Comparison of ENCODE assay signal across 17 cellular contexts in the genomic region with DNA sequence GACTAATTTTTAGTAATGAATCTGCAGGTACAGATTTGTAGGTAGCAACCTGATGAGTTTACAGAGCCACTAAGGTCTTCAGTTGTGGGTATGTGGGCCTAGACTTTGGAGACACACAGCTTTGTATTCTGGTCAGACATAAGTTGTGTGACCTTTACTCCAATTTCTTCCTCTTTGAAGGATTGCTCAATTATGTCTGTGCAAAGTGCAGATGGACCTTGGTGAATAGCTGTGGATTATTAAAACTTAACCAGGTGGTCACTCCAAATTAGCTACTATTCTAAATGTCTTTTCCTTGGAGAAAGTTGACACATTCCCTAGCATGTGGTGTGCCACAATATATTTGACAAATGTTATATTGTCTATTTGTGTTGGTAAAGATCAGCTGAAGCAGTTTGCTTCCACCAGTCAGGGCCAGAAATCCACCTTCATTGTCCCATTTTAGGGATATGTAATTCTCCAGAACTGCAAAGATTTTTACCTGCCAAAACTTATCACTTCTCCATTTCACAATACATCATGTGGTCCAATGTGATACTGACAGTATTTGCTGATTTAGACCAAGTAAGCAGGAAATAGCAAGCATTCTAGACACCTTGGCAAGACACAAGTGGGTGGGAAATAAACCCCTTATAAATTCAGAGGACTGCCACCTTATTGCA. TPM values are rescaled to one million over a fixed set of nuclear protein-coding genes. Genes with fewer than 3 reads are reported as not detected.
DNase-seq lines count a peak whose midpoint lies in the region; ATAC-seq and TF ChIP-seq lines count a peak whose summit lies in the region.
"Had no signal": no experiment of that assay in that cellular context is flagged by ENCODE, and none has a peak within 500 bp of the region (broad histone marks: within the 10 kb centered on the region; RNA-seq: fewer than 3 reads in every experiment).

No MANE protein-coding gene starts in this region.

- H3K36me3 ChIP-seq in PC-9 (ENCODE audit: low read depth): no peaks in the 10 kb centered on the region
- no peaks in the 10 kb centered on the region for H3K36me3 ChIP-seq in hepatocyte (replicated peaks; ENCODE audit: insufficient read depth, low read depth)
- H3K36me3 ChIP-seq in right lobe of liver: no peaks in the 10 kb centered on the region
- no peaks in the 10 kb centered on the region for H3K36me3 ChIP-seq in endodermal cell (ENCODE audit: control insufficient read depth, insufficient read depth, low read length)

- no peaks in the 10 kb centered on the region; the same call in 1 of the 2 replicates for H3F3A ChIP-seq in PC-9 (ENCODE audit: insufficient read depth, low read depth)

- H3K9ac ChIP-seq in endodermal cell (ENCODE audit: extremely low read depth, low read length, poor library complexity, severe bottlenecking): no peak overlapping the region
- H3K9ac ChIP-seq: KMS-11 had no signal

- H4K20me1 ChIP-seq in PC-9 (ENCODE audit: insufficient read depth) (no peaks in the 10 kb centered on the region), hepatocyte (ENCODE audit: insufficient read depth, poor library complexity, severe bottlenecking) (no peaks in the 10 kb centered on the region)

- no peaks in the 10 kb centered on the region for H3K9me3 ChIP-seq in PC-9 (ENCODE audit: insufficient read depth, low read depth)
- no peaks in the 10 kb centered on the region for H3K9me3 ChIP-seq in hepatocyte (ENCODE audit: low read depth)
- no peaks in the 10 kb centered on the region for H3K9me3 ChIP-seq in right lobe of liver
- H3K9me3 ChIP-seq in endodermal cell (ENCODE audit: control insufficient read depth, low read length): no peaks in the 10 kb centered on the region

- peaks cover 25% of the 10 kb centered on the region for H3K4me1 Mint-ChIP-seq in endodermal cell
- no peaks in the 10 kb centered on the region for H3K4me1 Mint-ChIP-seq in activated CD8-positive, alpha-beta memory T cell treated with anti-CD3 and anti-CD28 coated beads, Interleukin-2, amount 10 ng/mL, durations not matched to agents 7 days and 5 days

- CTCF ChIA-PET in PC-9 (lab: Charles Lee): interaction anchor here (0.7 kb wide), 1 partner anchor 9 kb away, joined by 3 read pairs; no protein-coding TSS in a partner anchor
- CTCF ChIA-PET in activated CD8-positive, alpha-beta memory T cell treated with anti-CD3 and anti-CD28 coated beads, Interleukin-2, amount 10 ng/mL, durations not matched to agents 7 days and 5 days (lab: Charles Lee): interaction anchor here (0.6 kb wide), 1 partner anchor 39 kb away, joined by 3 read pairs; no protein-coding TSS in a partner anchor

- H3K4me2 ChIP-seq in PC-9: peak overlapping the region; percentile 19; the same call in 1 of the 2 replicates
- no peak overlapping the region for H3K4me2 ChIP-seq in hepatocyte
- H3K4me2 ChIP-seq: KMS-11 had no signal

- DNase-seq in AG10803 (ENCODE audit: low read depth) (peak; percentile 30), PC-9 (no peak), hepatocyte (ENCODE audit: low spot score) (peak; percentile 24), right lobe of liver (no peak), endodermal cell (no peak), GOT3 (lab: John Stamatoyannopoulos, UW) (no peak)
- DNase-seq in activated CD8-positive, alpha-beta memory T cell treated with anti-CD3 and anti-CD28 coated beads, Interleukin-2, amount 10 ng/mL, durations not matched to agents 7 days and 5 days: no peak
- DNase-seq: CD4-positive, alpha-beta T cell; DMS153; GDM1; H9; NCI-H187; NCI-H2227 treated with DMSO at 0.1 percent for 48 hours; NCI-H524 had no signal

- peak; percentile 19 for TF ChIP-seq POLR2A in right lobe of liver (IDR thresholded peaks at IDR 0.05)

- no peaks in the 10 kb centered on the region for H3K36me3 Mint-ChIP-seq in endodermal cell (ENCODE audit: low read depth)
- H3K36me3 Mint-ChIP-seq in activated CD8-positive, alpha-beta memory T cell treated with anti-CD3 and anti-CD28 coated beads, Interleukin-2, amount 10 ng/mL, durations not matched to agents 7 days and 5 days: no peaks in the 10 kb centered on the region

- H3K27ac ChIP-seq in PC-9 (no peak overlapping the region), hepatocyte (peak overlapping the region; percentile 59), right lobe of liver (peak overlapping the region; percentile 58 to 88 (median 78)), endodermal cell (ENCODE audit: low read depth, low read length) (no peak overlapping the region)
- H3K27ac ChIP-seq: KMS-11 had no signal

- no peak overlapping the region for H3K4me3 Mint-ChIP-seq in endodermal cell
- no peak overlapping the region for H3K4me3 Mint-ChIP-seq in activated CD8-positive, alpha-beta memory T cell treated with anti-CD3 and anti-CD28 coated beads, Interleukin-2, amount 10 ng/mL, durations not matched to agents 7 days and 5 days
- H3K4me3 Mint-ChIP-seq: CD4-positive, alpha-beta T cell; H9 had no signal

- H3K27me3 ChIP-seq in PC-9 (ENCODE audit: insufficient read depth, low read depth): no peaks in the 10 kb centered on the region
- H3K27me3 ChIP-seq in hepatocyte: no peaks in the 10 kb centered on the region
- no peaks in the 10 kb centered on the region for H3K27me3 ChIP-seq in right lobe of liver
- no peaks in the 10 kb centered on the region for H3K27me3 ChIP-seq in endodermal cell (ENCODE audit: control insufficient read depth, insufficient read depth, low read length, poor library complexity, severe bottlenecking)

- BruUV-seq in PC-9 (replicated peaks; lab: Mats Ljungman, UMichigan): no TSS peak

- H3K79me2 ChIP-seq in PC-9 (ENCODE audit: low read depth) (no peaks in the 10 kb centered on the region), hepatocyte (no peaks in the 10 kb centered on the region)

- TF ChIP-seq CTCF in AG10803 (conservative IDR thresholded peaks at IDR 0.05; ENCODE audit: low read length) (no peak), PC-9 (conservative IDR thresholded peaks at IDR 0.05) (no peak), hepatocyte (IDR thresholded peaks at IDR 0.05; ENCODE audit: poor library complexity) (no peak), right lobe of liver (IDR thresholded peaks at IDR 0.05) (no peak), endodermal cell (conservative IDR thresholded peaks at IDR 0.05) (no peak)

- H2AFZ ChIP-seq in PC-9 (no peak overlapping the region), hepatocyte (no peak overlapping the region)

- ATAC-seq in right lobe of liver: peak; percentile 87 to 94 (median 90)
- no peak for ATAC-seq in HG02840 (IDR thresholded peaks at IDR 0.05; ENCODE audit: low FRiP score, unreplicated experiment)
- ATAC-seq in activated CD8-positive, alpha-beta memory T cell treated with anti-CD3 and anti-CD28 coated beads, Interleukin-2, amount 10 ng/mL, durations not matched to agents 7 days and 5 days: no peak
- ATAC-seq: Right ventricle myocardium inferior had no signal

- H3K27ac Mint-ChIP-seq in endodermal cell: no peak overlapping the region
- no peak overlapping the region for H3K27ac Mint-ChIP-seq in activated CD8-positive, alpha-beta memory T cell treated with anti-CD3 and anti-CD28 coated beads, Interleukin-2, amount 10 ng/mL, durations not matched to agents 7 days and 5 days
- H3K27ac Mint-ChIP-seq: CD4-positive, alpha-beta T cell; H9 had no signal

- no peaks in the 10 kb centered on the region for H3K9me3 Mint-ChIP-seq in endodermal cell
- no peaks in the 10 kb centered on the region for H3K9me3 Mint-ChIP-seq in activated CD8-positive, alpha-beta memory T cell treated with anti-CD3 and anti-CD28 coated beads, Interleukin-2, amount 10 ng/mL, durations not matched to agents 7 days and 5 days (ENCODE audit: low read depth)
- H3K9me3 Mint-ChIP-seq: CD4-positive, alpha-beta T cell; H9 had no signal

- H3K4me1 ChIP-seq in PC-9 (replicated peaks; ENCODE audit: insufficient read depth): peaks cover 22% of the 10 kb centered on the region
- peaks cover 12% of the 10 kb centered on the region for H3K4me1 ChIP-seq in hepatocyte (ENCODE audit: insufficient read depth)
- peaks cover 0 to 23% (median 10%) of the 10 kb centered on the region in 4 donors for H3K4me1 ChIP-seq in right lobe of liver
- H3K4me1 ChIP-seq in endodermal cell (ENCODE audit: control insufficient read depth, insufficient read depth, low read length): peaks cover 6% of the 10 kb centered on the region

- POLR2A ChIA-PET in PC-9 (lab: Charles Lee; ENCODE audit: unreplicated experiment): no interaction called here

- intact Hi-C loops in PC-9 (cut with micrococcal nuclease; ENCODE audit: unreplicated experiment) (no loop called here), right lobe of liver (cut with DNase I) (no loop called here)

- H3K9me2 ChIP-seq in PC-9 (ENCODE audit: insufficient read depth): no peaks in the 10 kb centered on the region
- H3K9me2 ChIP-seq in hepatocyte (replicated peaks; ENCODE audit: insufficient read depth): no peaks in the 10 kb centered on the region

- H3K4me3 ChIP-seq in AG10803 (ENCODE audit: low read length): no peak overlapping the region
- H3K4me3 ChIP-seq in PC-9: no peak overlapping the region
- H3K4me3 ChIP-seq in hepatocyte: no peak overlapping the region
- no peak overlapping the region for H3K4me3 ChIP-seq in right lobe of liver
- H3K4me3 ChIP-seq in endodermal cell (ENCODE audit: low read length): no peak overlapping the region

- no peaks in the 10 kb centered on the region for H3K27me3 Mint-ChIP-seq in endodermal cell (ENCODE audit: insufficient read depth)
- H3K27me3 Mint-ChIP-seq in activated CD8-positive, alpha-beta memory T cell treated with anti-CD3 and anti-CD28 coated beads, Interleukin-2, amount 10 ng/mL, durations not matched to agents 7 days and 5 days: peaks cover 33% of the 10 kb centered on the region

RNA-seq across cellular contexts. Expression of gene LIPA, which starts 18.4 kb away (rescaled TPM):
- total RNA-seq in PC-9 (2021) (32.4 and 45.2 TPM in 2 replicates), hepatocyte (148 and 152 TPM in 2 replicates), right lobe of liver (100 to 1,000 TPM in 1 of 6 experiments, 10 to 100 TPM in 5; 52.4 to 179 (median 58.4) TPM), endodermal cell (10 to 100 TPM; 17.7 to 18.4 TPM)
- polyA plus RNA-seq in hepatocyte: 128 and 144 TPM in 2 replicates
- 39.5 TPM for polyA plus RNA-seq in endodermal cell (2013, experiment 1 of 2)
- polyA plus RNA-seq in endodermal cell (2013, experiment 2 of 2): 33.0 TPM
- 10 to 100 TPM; 24.0 to 28.5 TPM for total RNA-seq in activated CD8-positive, alpha-beta memory T cell treated with anti-CD3 and anti-CD28 coated beads, Interleukin-2, amount 10 ng/mL, durations not matched to agents 7 days and 5 days

RNA-seq across cellular contexts. Expression of gene IFIT2, which starts 31.9 kb away (rescaled TPM):
- total RNA-seq in PC-9 (2021) (3.6 and 4.4 TPM in 2 replicates), hepatocyte (3.9 and 4.6 TPM in 2 replicates), right lobe of liver (10 to 100 TPM in 3 of 6 experiments, 1 to 10 TPM in 3; 4.7 to 12.4 (median 9.8) TPM), endodermal cell (under 1 TPM in 1 of 2 donors, not detected in 1; 0.37 TPM)
- 2.4 and 2.9 TPM in 2 replicates for polyA plus RNA-seq in hepatocyte
- 0.11 TPM for polyA plus RNA-seq in endodermal cell (2013, experiment 1 of 2)
- 0.12 TPM for polyA plus RNA-seq in endodermal cell (2013, experiment 2 of 2)
- total RNA-seq in activated CD8-positive, alpha-beta memory T cell treated with anti-CD3 and anti-CD28 coated beads, Interleukin-2, amount 10 ng/mL, durations not matched to agents 7 days and 5 days: 10 to 100 TPM; 16.0 to 34.4 TPM
- total RNA-seq: H9 had no signal

RNA-seq across cellular contexts. Expression of gene IFIT3, which starts 57.8 kb away (rescaled TPM):
- total RNA-seq in PC-9 (2021) (6.2 and 7.2 TPM in 2 replicates), hepatocyte (10.5 and 10.8 TPM in 2 replicates), right lobe of liver (10 to 100 TPM in 4 of 6 experiments, 1 to 10 TPM in 2; 7.5 to 17.9 (median 11.5) TPM), endodermal cell (under 1 TPM in 1 of 2 donors, not detected in 1; 0.42 TPM)
- polyA plus RNA-seq in hepatocyte: 6.9 and 8.6 TPM in 2 replicates
- 0.61 TPM for polyA plus RNA-seq in endodermal cell (2013, experiment 1 of 2)
- polyA plus RNA-seq in endodermal cell (2013, experiment 2 of 2): 0.41 TPM
- total RNA-seq in activated CD8-positive, alpha-beta memory T cell treated with anti-CD3 and anti-CD28 coated beads, Interleukin-2, amount 10 ng/mL, durations not matched to agents 7 days and 5 days: 100 to 1,000 TPM in 1 of 2 experiments, 10 to 100 TPM in 1; 54.2 to 151 TPM

Comparison
In these comparisons a context has a peak if more than half of its experiments do, and no peak if none do; other contexts are left out.
1. DNase-seq: peak in AG10803 (single experiment) and hepatocyte (single experiment); none in PC-9 (0 of 2), right lobe of liver (0 of 3), endodermal cell (single experiment), activated CD8-positive, alpha-beta memory T cell treated with anti-CD3 and anti-CD28 coated beads, Interleukin-2, amount 10 ng/mL, durations not matched to agents 7 days and 5 days (single experiment) and GOT3 (single experiment).
2. H3K27ac ChIP-seq: peak in hepatocyte (single experiment) and right lobe of liver (3 of 3); none in PC-9 (single experiment) and endodermal cell (single experiment).
3. ATAC-seq: peak in right lobe of liver (4 of 4); none in HG02840 (single experiment) and activated CD8-positive, alpha-beta memory T cell treated with anti-CD3 and anti-CD28 coated beads, Interleukin-2, amount 10 ng/mL, durations not matched to agents 7 days and 5 days (single experiment).